14 cellular contexts compared by ENCODE assay signal in the genomic region with DNA sequence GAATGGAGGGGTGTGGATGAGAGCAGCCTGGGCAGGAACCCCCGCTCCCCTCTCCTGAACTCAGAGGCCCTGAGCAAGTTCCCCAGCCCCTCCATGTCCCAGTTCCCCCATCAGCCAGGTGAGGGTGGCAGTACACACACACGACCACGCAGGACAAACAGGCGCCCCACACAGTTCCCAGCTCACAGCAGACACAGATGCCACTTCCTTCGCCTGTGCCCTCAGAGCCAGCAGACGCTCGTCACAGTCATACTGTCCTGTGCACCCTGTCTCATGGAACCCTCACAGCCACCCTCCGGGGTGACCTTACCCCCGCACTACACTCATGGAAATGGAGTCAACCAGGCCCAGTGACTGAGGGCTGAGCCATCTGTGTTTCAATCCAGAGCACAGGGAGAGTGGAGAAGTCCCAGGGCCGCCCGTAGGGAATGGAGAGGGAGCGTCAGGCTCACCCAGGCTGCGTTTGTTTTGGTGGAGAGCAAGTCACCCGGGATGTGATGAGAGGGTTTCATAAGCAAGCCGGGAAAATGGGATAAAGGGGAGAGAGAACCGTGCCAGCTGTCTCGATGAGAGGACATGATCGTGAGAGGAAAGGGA. TPM values are rescaled to one million over a fixed set of nuclear protein-coding genes. Genes with fewer than 3 reads are reported as not detected.
DNase-seq lines count a peak whose midpoint lies in the region; ATAC-seq and TF ChIP-seq lines count a peak whose summit lies in the region.
"Had no signal": no experiment of that assay in that cellular context is flagged by ENCODE, and none has a peak within 500 bp of the region (broad histone marks: within the 10 kb centered on the region; RNA-seq: fewer than 3 reads in every experiment).

No MANE protein-coding gene starts in this region.

- no peak for ATAC-seq in CD4-positive, CD25-positive, alpha-beta regulatory T cell (ENCODE audit: low read depth in 2 of 2)
- ATAC-seq in RWPE2 (ENCODE audit: low read depth) (0 out of 3 replicates have a peak, but pooled peaks have one; percentile 15), HG02678 (IDR thresholded peaks at IDR 0.05; ENCODE audit: unreplicated experiment) (no peak)
- peak in 1 of 2 donors; percentile 42 for ATAC-seq in natural killer cell treated with Interleukin-12 subunit alpha and Interleukin-12 subunit beta and Interleukin-15 and Interleukin-18, amount 100 ng/mL, for 72 hours
- ATAC-seq: left lung had no signal

- no peaks in the 10 kb centered on the region for H3K9me3 ChIP-seq in CD4-positive, CD25-positive, alpha-beta regulatory T cell (ENCODE audit: control insufficient read depth in 2 of 2, low read length in 2 of 2)
- H3K9me3 ChIP-seq in RWPE2 (ENCODE audit: severe bottlenecking), result no peaks in the 10 kb centered on the region
- H3K9me3 ChIP-seq: BLaER1 treated with 17β-estradiol and CSF1 and Interleukin-3, amounts not matched to agents 10 nM and 100 nM; gastrocnemius medialis; left lung had no signal

- H3K9me3 Mint-ChIP-seq in CD4-positive, CD25-positive, alpha-beta regulatory T cell, result no peaks in the 10 kb centered on the region
- H3K9me3 Mint-ChIP-seq in glutamatergic neuron (ENCODE audit: unreplicated experiment), result peaks cover 14% of the 10 kb centered on the region
- H3K9me3 Mint-ChIP-seq in natural killer cell treated with Interleukin-12 subunit alpha and Interleukin-12 subunit beta and Interleukin-15 and Interleukin-18, amount 100 ng/mL, for 72 hours, result no peaks in the 10 kb centered on the region

- H3K36me3 ChIP-seq in CD4-positive, CD25-positive, alpha-beta regulatory T cell (ENCODE audit: control insufficient read depth, insufficient read depth, low read length), result peaks cover 85% of the 10 kb centered on the region
- peaks cover 33% of the 10 kb centered on the region for H3K36me3 ChIP-seq in RWPE2 (ENCODE audit: low read depth)

- no peaks in the 10 kb centered on the region for H3K27me3 Mint-ChIP-seq in CD4-positive, CD25-positive, alpha-beta regulatory T cell
- peaks cover 2% of the 10 kb centered on the region for H3K27me3 Mint-ChIP-seq in glutamatergic neuron (ENCODE audit: unreplicated experiment)
- no peaks in the 10 kb centered on the region for H3K27me3 Mint-ChIP-seq in natural killer cell treated with Interleukin-12 subunit alpha and Interleukin-12 subunit beta and Interleukin-15 and Interleukin-18, amount 100 ng/mL, for 72 hours

- TF ChIP-seq CTCF in RWPE2 (IDR thresholded peaks at IDR 0.05; ENCODE audit: poor library complexity, severe bottlenecking), result no peak
- no peak for TF ChIP-seq CTCF in glutamatergic neuron (IDR thresholded peaks at IDR 0.05; ENCODE audit: partially characterized antibody, unreplicated experiment)

- no peak overlapping the region for H3K4me3 ChIP-seq in CD4-positive, CD25-positive, alpha-beta regulatory T cell (ENCODE audit: low read depth, low read length)
- no peak overlapping the region for H3K4me3 ChIP-seq in RWPE2 (ENCODE audit: severe bottlenecking)
- H3K4me3 ChIP-seq: BLaER1 treated with 17β-estradiol and CSF1 and Interleukin-3, amounts not matched to agents 10 nM and 100 nM; gastrocnemius medialis; left lung had no signal

- no peaks in the 10 kb centered on the region for H3K27me3 ChIP-seq in CD4-positive, CD25-positive, alpha-beta regulatory T cell (ENCODE audit: control insufficient read depth, insufficient read depth, low read length)
- H3K27me3 ChIP-seq in RWPE2 (ENCODE audit: insufficient read depth, poor library complexity, severe bottlenecking), result no peaks in the 10 kb centered on the region
- H3K27me3 ChIP-seq: BLaER1 treated with 17β-estradiol and CSF1 and Interleukin-3, amounts not matched to agents 10 nM and 100 nM; gastrocnemius medialis; left lung had no signal

- H3K4me1 ChIP-seq in CD4-positive, CD25-positive, alpha-beta regulatory T cell (ENCODE audit: control insufficient read depth, insufficient read depth, low read length, poor library complexity, severe bottlenecking), result no peaks in the 10 kb centered on the region
- H3K4me1 ChIP-seq in RWPE2 (ENCODE audit: insufficient read depth, poor library complexity, severe bottlenecking), result no peaks in the 10 kb centered on the region
- H3K4me1 ChIP-seq: BLaER1 treated with 17β-estradiol and CSF1 and Interleukin-3, amounts not matched to agents 10 nM and 100 nM; gastrocnemius medialis; left lung had no signal

- no peak overlapping the region for H3K27ac ChIP-seq in CD4-positive, CD25-positive, alpha-beta regulatory T cell (ENCODE audit: insufficient read depth, low read length, poor library complexity, severe bottlenecking)
- no peak overlapping the region for H3K27ac ChIP-seq in RWPE2 (ENCODE audit: poor library complexity, severe bottlenecking)
- H3K27ac ChIP-seq: gastrocnemius medialis, left lung had no signal

- H3K27ac Mint-ChIP-seq in CD4-positive, CD25-positive, alpha-beta regulatory T cell, result peak overlapping the region in 2 of 3 donors; percentile 44 to 77
- H3K27ac Mint-ChIP-seq in glutamatergic neuron (ENCODE audit: unreplicated experiment), result peak overlapping the region; percentile 85
- peak overlapping the region; percentile 64 to 66 for H3K27ac Mint-ChIP-seq in natural killer cell treated with Interleukin-12 subunit alpha and Interleukin-12 subunit beta and Interleukin-15 and Interleukin-18, amount 100 ng/mL, for 72 hours

- DNase-seq in CD4-positive, CD25-positive, alpha-beta regulatory T cell, result no peak
- DNase-seq in RWPE2 (ENCODE audit: low spot score), result no peak
- DNase-seq in glutamatergic neuron, result no peak
- DNase-seq in natural killer cell treated with Interleukin-12 subunit alpha and Interleukin-12 subunit beta and Interleukin-15 and Interleukin-18, amount 100 ng/mL, for 72 hours (ENCODE audit: low spot score), result no peak
- no peak for DNase-seq in NCI-H2227 treated with DMSO at 0.1 percent for 48 hours (lab: John Stamatoyannopoulos, UW)
- no peak for DNase-seq in cerebellar nuclear complex (lab: John Stamatoyannopoulos, UW)
- DNase-seq in epidermal melanocyte (ENCODE audit: insufficient read length, low spot score), result no peak
- DNase-seq: activated CD4-positive, alpha-beta T cell treated with anti-CD3 and anti-CD28 coated beads, Interleukin-2, amount 50 U/mL, for 1 hour; gastrocnemius medialis; left lung; NCI-H2171; SW 1271 had no signal

- peaks cover 0 to 5% (median 2%) of the 10 kb centered on the region in 4 donors for H3K4me1 Mint-ChIP-seq in CD4-positive, CD25-positive, alpha-beta regulatory T cell
- H3K4me1 Mint-ChIP-seq in glutamatergic neuron (ENCODE audit: low read depth, unreplicated experiment), result peaks cover 56% of the 10 kb centered on the region
- H3K4me1 Mint-ChIP-seq in natural killer cell treated with Interleukin-12 subunit alpha and Interleukin-12 subunit beta and Interleukin-15 and Interleukin-18, amount 100 ng/mL, for 72 hours (ENCODE audit: low read depth in 2 of 2), result peaks cover 0 to 21% of the 10 kb centered on the region in 2 donors

- H3K4me3 Mint-ChIP-seq in CD4-positive, CD25-positive, alpha-beta regulatory T cell, result no peak overlapping the region
- H3K4me3 Mint-ChIP-seq in glutamatergic neuron (ENCODE audit: unreplicated experiment), result peak overlapping the region; percentile 45
- H3K4me3 Mint-ChIP-seq in natural killer cell treated with Interleukin-12 subunit alpha and Interleukin-12 subunit beta and Interleukin-15 and Interleukin-18, amount 100 ng/mL, for 72 hours, result no peak overlapping the region

- peaks cover 40% of the 10 kb centered on the region for H3K36me3 Mint-ChIP-seq in CD4-positive, CD25-positive, alpha-beta regulatory T cell
- no peaks in the 10 kb centered on the region for H3K36me3 Mint-ChIP-seq in glutamatergic neuron (ENCODE audit: unreplicated experiment)
- peaks cover 7% of the 10 kb centered on the region for H3K36me3 Mint-ChIP-seq in natural killer cell treated with Interleukin-12 subunit alpha and Interleukin-12 subunit beta and Interleukin-15 and Interleukin-18, amount 100 ng/mL, for 72 hours

RNA-seq across cellular contexts. Expression of a gene that starts 47.5 kb away (rescaled TPM):
- 314 TPM for total RNA-seq in CD4-positive, CD25-positive, alpha-beta regulatory T cell
- 10 to 100 TPM; 23.6 to 36.8 (median 30.9) TPM for polyA plus RNA-seq in CD4-positive, CD25-positive, alpha-beta regulatory T cell
- total RNA-seq in glutamatergic neuron (ENCODE audit: unreplicated experiment), result 2,051 TPM
- total RNA-seq in natural killer cell treated with Interleukin-12 subunit alpha and Interleukin-12 subunit beta and Interleukin-15 and Interleukin-18, amount 100 ng/mL, for 72 hours, result 100 to 1,000 TPM; 322 to 415 TPM
